ENCODE assay signal across 8 cellular contexts in the genomic region with DNA sequence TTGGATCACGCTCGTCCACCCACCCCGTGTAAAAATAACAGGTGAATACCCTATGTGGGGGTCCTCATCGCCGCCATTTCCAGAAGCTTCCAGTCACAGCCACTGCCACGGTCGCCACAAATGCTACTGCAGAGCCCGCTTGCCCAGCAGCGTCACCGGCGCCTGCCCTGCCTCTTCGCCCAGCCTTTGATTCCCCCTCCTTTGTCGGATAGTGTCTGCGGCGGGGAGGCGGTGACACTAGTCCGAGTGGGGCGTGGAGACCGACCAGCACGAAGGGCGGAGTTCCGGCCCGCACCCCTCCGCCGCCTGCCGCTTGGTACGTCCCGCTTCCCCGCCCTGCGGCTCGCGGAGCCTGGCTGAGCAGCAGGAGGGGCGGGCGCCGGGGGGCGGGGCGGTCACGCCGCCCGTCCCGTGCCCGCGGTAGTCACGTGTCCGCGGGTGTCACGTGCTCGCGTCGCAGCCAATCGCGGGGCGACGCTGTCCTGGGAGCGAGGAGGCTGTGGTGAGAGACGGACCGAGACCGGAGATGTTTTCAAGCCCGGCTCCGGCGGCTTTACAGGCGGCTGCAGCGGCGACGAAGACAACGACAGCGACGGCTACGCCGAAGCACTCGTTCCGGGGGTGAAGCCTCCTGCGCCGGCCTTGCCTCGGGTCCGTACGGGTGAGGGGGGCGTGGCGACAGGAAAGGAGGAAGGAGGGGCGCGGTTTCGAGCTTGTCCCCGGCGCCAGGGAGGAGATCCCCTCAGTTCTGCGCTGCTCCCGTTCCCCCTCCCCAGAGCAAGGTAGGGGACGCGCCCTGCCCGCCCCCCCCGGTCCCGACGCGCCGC. TPM values are rescaled to one million over a fixed set of nuclear protein-coding genes. Genes with fewer than 3 reads are reported as not detected.
DNase-seq lines count a peak whose midpoint lies in the region; ATAC-seq and TF ChIP-seq lines count a peak whose summit lies in the region.

A gene (plus strand): TSS at position 467 of the 827 bp plus-strand sequence. CDS start 45,652 bp downstream, outside the sequence.

- H3K4me1 ChIP-seq in breast epithelium = peaks cover 9 to 17% of the 10 kb centered on the region in 2 donors
- H3K4me1 ChIP-seq in iPS-20b (ENCODE audit: insufficient read depth, low read length) = peaks cover 4% of the 10 kb centered on the region; the same call in 1 of the 2 replicates

- DNase-seq in AG04449 (ENCODE audit: low read depth, low spot score) (peak; percentile 82), NCI-H2227 (lab: John Stamatoyannopoulos, UW; ENCODE audit: unreplicated experiment) (peak; percentile 99), WERI-Rb-1 (peak; percentile 98), breast epithelium (ENCODE audit: low spot score in 2 of 2) (peak; percentile 98)

- ATAC-seq in GM18909 (IDR thresholded peaks at IDR 0.05; ENCODE audit: poor library complexity, unreplicated experiment) (peak; percentile 76), HG03159 (IDR thresholded peaks at IDR 0.05; ENCODE audit: unreplicated experiment) (peak; percentile 69)

- H3K9me3 ChIP-seq in WERI-Rb-1 (ENCODE audit: severe bottlenecking) (no peaks in the 10 kb centered on the region), breast epithelium (no peaks in the 10 kb centered on the region), iPS-20b (ENCODE audit: insufficient read depth, low read depth, low read length) (no peaks in the 10 kb centered on the region)

- no peaks in the 10 kb centered on the region for H3K27me3 ChIP-seq in WERI-Rb-1 (ENCODE audit: insufficient read depth, low read depth, severe bottlenecking)
- H3K27me3 ChIP-seq in breast epithelium = no peaks in the 10 kb centered on the region
- H3K27me3 ChIP-seq in iPS-20b (ENCODE audit: insufficient read depth, low read length) = no peaks in the 10 kb centered on the region

- H3K36me3 ChIP-seq in WERI-Rb-1 = peaks cover 23% of the 10 kb centered on the region
- H3K36me3 ChIP-seq in breast epithelium = no peaks in the 10 kb centered on the region
- H3K36me3 ChIP-seq in iPS-20b (ENCODE audit: insufficient read depth, low read depth, low read length) = peaks cover 33% of the 10 kb centered on the region

- H3K9ac ChIP-seq in iPS-20b (ENCODE audit: low read depth, low read length) = peak within 1 kb of the TSS; percentile 93

- POLR2A ChIA-PET in AG04449 (lab: Yijun Ruan, JAX) = interaction anchor here (0.7 to 1.6 kb wide), 4 partner anchors 10 to 116 kb away, joined by 3 to 6 read pairs (median 3); no protein-coding TSS in a partner anchor

- H3K27ac ChIP-seq in WERI-Rb-1 (peak within 1 kb of the TSS; percentile 97), breast epithelium (peak within 1 kb of the TSS; percentile 98 to 100), iPS-20b (ENCODE audit: low read length) (peak within 1 kb of the TSS; percentile 78), skin epidermis (peak within 1 kb of the TSS; percentile 88 to 99 (median 97))

- peak within 1 kb of the TSS; percentile 93 for H3K4me3 ChIP-seq in AG04449 (ENCODE audit: low read depth, low read length)
- peak within 1 kb of the TSS; percentile 100 for H3K4me3 ChIP-seq in WERI-Rb-1 (ENCODE audit: low read depth, low read length)
- peak within 1 kb of the TSS; percentile 84 to 92 (median 88) for H3K4me3 ChIP-seq in breast epithelium
- peak within 1 kb of the TSS; percentile 92 for H3K4me3 ChIP-seq in iPS-20b (ENCODE audit: low read length)
- peak within 1 kb of the TSS; percentile 69 to 87 (median 80) for H3K4me3 ChIP-seq in skin epidermis

- CTCF ChIA-PET in AG04449 (lab: Yijun Ruan, JAX) = interaction anchor here (0.8 to 3.7 kb wide), 3 partner anchors 11 to 63 kb away, joined by 3 to 14 read pairs (median 3); no protein-coding TSS in a partner anchor

- peak; percentile 88 for TF ChIP-seq POLR2A in breast epithelium (IDR thresholded peaks at IDR 0.05)

- TF ChIP-seq CTCF in AG04449 (IDR thresholded peaks at IDR 0.05; ENCODE audit: insufficient read depth, low read length, missing control alignments) (no peak), WERI-Rb-1 (IDR thresholded peaks at IDR 0.05; ENCODE audit: low read depth, low read length) (no peak), breast epithelium (IDR thresholded peaks at IDR 0.05) (peak in 1 of 3 donors; percentile 11)

- intact Hi-C loops in breast epithelium (cut with DNase I; ENCODE audit: low total_unique reads) = loop anchor here (2.0 kb wide), 1 partner anchor 34 kb away; a partner anchor contains a TSS

RNA-seq across cellular contexts. Expression of the gene that starts here (rescaled TPM):
- 10 to 100 TPM; 47.7 to 66.9 (median 51.5) TPM for total RNA-seq in breast epithelium

Comparison
In these comparisons a context has a peak if more than half of its experiments do, and no peak if none do; other contexts are left out.
1. Peak in every context shown above with its lines: DNase-seq, ATAC-seq, H3K4me3 ChIP-seq and H3K27ac ChIP-seq.